ENCODE assay signal across 19 cellular contexts in the genomic region with DNA sequence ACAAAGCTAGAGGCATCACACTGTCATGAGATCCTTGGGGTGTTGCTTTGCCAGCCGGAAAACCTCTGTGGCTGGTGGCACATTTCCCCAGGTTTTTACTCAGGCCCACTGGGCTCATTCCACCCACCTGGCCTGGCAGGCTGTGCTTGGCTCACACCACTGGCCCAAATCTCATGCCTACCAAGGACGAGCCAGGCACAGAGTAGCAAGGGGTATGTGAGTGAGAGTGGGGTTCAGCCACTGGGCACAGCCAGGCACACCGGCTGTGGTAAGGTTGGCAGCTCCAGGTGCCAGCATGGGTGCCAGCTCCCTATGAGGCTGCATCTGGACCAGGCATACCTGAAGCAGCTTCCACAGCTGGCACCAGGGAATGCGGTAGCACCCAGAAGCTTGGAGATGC. TPM values are rescaled to one million over a fixed set of nuclear protein-coding genes. Genes with fewer than 3 reads are reported as not detected.
DNase-seq lines count a peak whose midpoint lies in the region; ATAC-seq, FAIRE-seq and TF ChIP-seq lines count a peak whose summit lies in the region.
"Had no signal": no experiment of that assay in that cellular context is flagged by ENCODE, and none has a peak within 500 bp of the region (broad histone marks: within the 10 kb centered on the region; RNA-seq: fewer than 3 reads in every experiment).

No MANE protein-coding gene starts in this region.

- no peak overlapping the region for H3K9ac ChIP-seq in HepG2 (ENCODE audit: insufficient read depth, low read depth, low read length)
- H3K9ac ChIP-seq: BLaER1 had no signal

- no peaks in the 10 kb centered on the region for H3K27me3 Mint-ChIP-seq in Caco-2 (ENCODE audit: insufficient read depth, unreplicated experiment)

- CTCF ChIA-PET in HepG2 (lab: Yijun Ruan, JAX; ENCODE audit: low intra/inter-chr PET ratio, low total read pairs) = no interaction called here
- CTCF ChIA-PET in Caco-2 (lab: Charles Lee) = no interaction called here

- H3K4me1 ChIP-seq in heart left ventricle (no peaks in the 10 kb centered on the region), HepG2 (ENCODE audit: insufficient read depth, low read length) (peaks cover 59% of the 10 kb centered on the region), Caco-2 (no peaks in the 10 kb centered on the region)
- H3K4me1 ChIP-seq: BLaER1 had no signal

- ATAC-seq in Right ventricle myocardium inferior = no peak
- ATAC-seq in heart left ventricle = no peak
- no peak for ATAC-seq in HepG2
- ATAC-seq in sciatic nerve = peak; percentile 24
- no peak for ATAC-seq in HG02938 (IDR thresholded peaks at IDR 0.05; ENCODE audit: unreplicated experiment)
- no peak for ATAC-seq in HG02885 (IDR thresholded peaks at IDR 0.05; ENCODE audit: poor library complexity, unreplicated experiment)
- ATAC-seq: CD8-positive, alpha-beta T cell had no signal

- in situ Hi-C loops in HepG2 (cut with HindIII; ENCODE audit: extremely low pct_ligation_motif_present, low pct_unique_long_range_greater_than_20kb) = no loop called here

- no peak overlapping the region for H2AFZ ChIP-seq in HepG2 (ENCODE audit: low read length)

- no peaks in the 10 kb centered on the region for H3K36me3 Mint-ChIP-seq in Caco-2 (ENCODE audit: insufficient read depth, unreplicated experiment)
- H3K36me3 Mint-ChIP-seq: CD8-positive, alpha-beta T cell had no signal

- TF ChIP-seq CTCF in heart left ventricle (IDR thresholded peaks at IDR 0.05) (no peak), HepG2 (CRISPR knock-in tag; IDR thresholded peaks at IDR 0.05) (no peak), Caco-2 (IDR thresholded peaks at IDR 0.05; ENCODE audit: insufficient read depth in 1 of 2, low read depth in 1 of 2, low read length in 1 of 2, severe bottlenecking in 1 of 2, unreplicated experiment in 1 of 2) (no peak)

- intact Hi-C loops in Right ventricle myocardium inferior (cut with DNase I) (no loop called here), heart left ventricle (cut with DNase I) (loop anchor here in 1 of 10 donors (10.0 kb wide), 1 partner anchor 119 kb away; no protein-coding TSS in a partner anchor), HepG2 (cut with micrococcal nuclease; ENCODE audit: unreplicated experiment) (no loop called here), sciatic nerve (cut with DNase I) (no loop called here), Caco-2 (cut with micrococcal nuclease; ENCODE audit: unreplicated experiment) (no loop called here)

- H3K4me3 Mint-ChIP-seq in Caco-2 (ENCODE audit: unreplicated experiment) = no peak overlapping the region
- H3K4me3 Mint-ChIP-seq: CD8-positive, alpha-beta T cell; H9 had no signal

- H3K9me3 Mint-ChIP-seq in Caco-2 (ENCODE audit: unreplicated experiment) = peaks cover 13% of the 10 kb centered on the region
- H3K9me3 Mint-ChIP-seq: CD8-positive, alpha-beta T cell had no signal

- no peak overlapping the region for H3K4me2 ChIP-seq in HepG2 (ENCODE audit: low read depth, low read length)
- H3K4me2 ChIP-seq: BLaER1 had no signal

- WGBS in heart left ventricle, 4 donors = 50 to 93% (median 76%) methylated on average over 2 to 4 of the region's 4 CpGs
- WGBS in HepG2 (ENCODE audit: low lambda C conversion rate) = 63% methylated on average over 3 of the region's 4 CpGs

- no peaks in the 10 kb centered on the region for H4K20me1 ChIP-seq in HepG2 (ENCODE audit: insufficient read depth, low read length)
- H4K20me1 ChIP-seq: BLaER1 had no signal

- H3K27ac Mint-ChIP-seq in Caco-2 (ENCODE audit: unreplicated experiment) = no peak overlapping the region
- H3K27ac Mint-ChIP-seq: CD8-positive, alpha-beta T cell; H9 had no signal

- TF ChIP-seq POLR2A in heart left ventricle (IDR thresholded peaks at IDR 0.05) (no peak), HepG2 (IDR thresholded peaks at IDR 0.05; ENCODE audit: insufficient read depth in 1 of 2, low read depth in 2 of 2, low read length in 2 of 2) (no peak)

- BruUV-seq in HepG2 (replicated peaks; lab: Mats Ljungman, UMichigan) (no TSS peak), Caco-2 (replicated peaks; lab: Mats Ljungman, UMichigan) (no TSS peak)

- H3K36me3 ChIP-seq in heart left ventricle = no peaks in the 10 kb centered on the region
- no peaks in the 10 kb centered on the region for H3K36me3 ChIP-seq in HepG2 (replicated peaks in 1 of 2; ENCODE audit: control insufficient read depth in 1 of 2, insufficient read depth in 2 of 2, low read length in 2 of 2)
- no peaks in the 10 kb centered on the region for H3K36me3 ChIP-seq in Caco-2 (ENCODE audit: control insufficient read depth, insufficient read depth, low read length)
- H3K36me3 ChIP-seq: BLaER1 had no signal

- POLR2A ChIA-PET in HepG2 (lab: Yijun Ruan, JAX) = no interaction called here
- POLR2A ChIA-PET in Caco-2 (lab: Charles Lee) = no interaction called here

- no peak for FAIRE-seq in HepG2 (lab: Jason Lieb, UNC)
- FAIRE-seq: GM12891, GM19239, H1 had no signal

- TF ChIP-seq RAD21 in HepG2 (CRISPR knock-in tag; IDR thresholded peaks at IDR 0.05) = no peak

- no peaks in the 10 kb centered on the region for H3K79me2 ChIP-seq in HepG2 (ENCODE audit: insufficient read depth, low read length)

- H3K27ac ChIP-seq in heart left ventricle = no peak overlapping the region
- H3K27ac ChIP-seq in HepG2 (ENCODE audit: extremely low read length, insufficient read depth, low read length) = no peak overlapping the region
- H3K27ac ChIP-seq: 22Rv1, BLaER1 had no signal

- DNase-seq in Right ventricle myocardium inferior (ENCODE audit: missing footprints) (peak; percentile 53), heart left ventricle (no peak), HepG2 (ENCODE audit: low spot score) (no peak), sciatic nerve (ENCODE audit: low spot score) (no peak), Caco-2 (no peak), NCI-H2227 (lab: John Stamatoyannopoulos, UW; ENCODE audit: unreplicated experiment) (no peak)
- DNase-seq: CD8-positive, alpha-beta T cell; DMS 273 treated with DMSO at 0.1 percent for 48 hours; DND-41; EL; H9 had no signal

- no peaks in the 10 kb centered on the region for H3K4me1 Mint-ChIP-seq in Caco-2 (ENCODE audit: low read depth, unreplicated experiment)

- H3K9me3 ChIP-seq in heart left ventricle (no peaks in the 10 kb centered on the region), HepG2 (ENCODE audit: low read length) (no peaks in the 10 kb centered on the region), Caco-2 (peaks cover 13% of the 10 kb centered on the region)

- no peak for TF ChIP-seq EP300 in HepG2 (IDR thresholded peaks at IDR 0.05; ENCODE audit: low read depth in 2 of 2, low read length in 2 of 2)
- no peak for TF ChIP-seq EP300 in HepG2 (CRISPR knock-in tag; IDR thresholded peaks at IDR 0.05; ENCODE audit: borderline replicate concordance)

- H3K4me3 ChIP-seq in heart left ventricle (no peak overlapping the region), HepG2 (replicated peaks in 1 of 3; ENCODE audit: insufficient read depth in 1 of 3, low read depth in 2 of 3, low read length in 3 of 3) (no peak overlapping the region), Caco-2 (ENCODE audit: low read depth, low read length) (no peak overlapping the region)
- H3K4me3 ChIP-seq: BLaER1 had no signal

- H3K27me3 ChIP-seq in heart left ventricle (no peaks in the 10 kb centered on the region), HepG2 (ENCODE audit: control insufficient read depth in 1 of 2, insufficient read depth in 2 of 2, low read length in 2 of 2) (no peaks in the 10 kb centered on the region), Caco-2 (replicated peaks; ENCODE audit: control insufficient read depth, insufficient read depth, low read length) (no peaks in the 10 kb centered on the region)
- H3K27me3 ChIP-seq: BLaER1 had no signal

RNA-seq across cellular contexts. Expression of a gene that starts 21.4 kb away (rescaled TPM):
- total RNA-seq in Right ventricle myocardium inferior (1.4 TPM), heart left ventricle (1 to 10 TPM in 4 of 9 donors, under 1 TPM in 5; 0.49 to 8.3 (median 0.92) TPM), HepG2 (2016; rRNA removed; fragmentation: Illumina TruSeq; extraction: Trizol) (17.3 and 24.2 TPM in 2 replicates), sciatic nerve (17.1 TPM), Caco-2 (2022) (30.2 and 33.6 TPM in 2 replicates)
- polyA plus RNA-seq in heart left ventricle (under 1 TPM; 0.34 to 0.82 TPM), HepG2 (2011; rRNA removed) (22.2 and 23.2 TPM in 2 replicates)
- total RNA-seq in HepG2 (2016; cell fraction: cytosol; rRNA removed; fragmentation: Illumina TruSeq; extraction: Trizol; ENCODE audit: low read depth) = 5.6 and 6.9 TPM in 2 replicates
- total RNA-seq in HepG2 (2016; cell fraction: insoluble cytoplasmic fraction; rRNA removed; fragmentation: Illumina TruSeq; extraction: Trizol) = 17.3 and 24.0 TPM in 2 replicates
- total RNA-seq in HepG2 (2016; cell fraction: membrane; rRNA removed; fragmentation: Illumina TruSeq; extraction: Trizol) = 6.2 and 7.4 TPM in 2 replicates
- total RNA-seq in HepG2 (2016; cell fraction: nucleus; rRNA removed; fragmentation: Illumina TruSeq; extraction: Trizol) = 20.3 and 22.1 TPM in 2 replicates
- polyA plus RNA-seq in HepG2 (2011; cell fraction: cytosol; rRNA removed) = 11.0 and 22.5 TPM in 2 replicates
- 6.9 and 11.7 TPM in 2 replicates for polyA plus RNA-seq in HepG2 (2011; cell fraction: nucleus; rRNA removed)
- 23.5 and 39.3 TPM in 2 replicates for polyA plus RNA-seq in HepG2 (2012)
- polyA plus RNA-seq in HepG2 (2016; cell fraction: cytosol; fragmentation: Illumina TruSeq; extraction: Trizol; ENCODE audit: low read depth) = 3.9 and 4.2 TPM in 2 replicates
- polyA plus RNA-seq in HepG2 (2016; cell fraction: insoluble cytoplasmic fraction; fragmentation: Illumina TruSeq; extraction: Trizol; ENCODE audit: low read depth) = 15.0 and 16.3 TPM in 2 replicates
- polyA plus RNA-seq in HepG2 (2016; cell fraction: membrane; fragmentation: Illumina TruSeq; extraction: Trizol; ENCODE audit: low read depth) = 4.1 and 5.3 TPM in 2 replicates
- 32.3 and 34.0 TPM in 2 replicates for polyA plus RNA-seq in HepG2 (2016; cell fraction: nucleus; fragmentation: Illumina TruSeq; extraction: Trizol; ENCODE audit: insufficient read depth, low read depth)
- 3.2 TPM in 1 of 2 replicates, not detected in the other for polyA minus RNA-seq in HepG2 (2011; rRNA and poly(A)+ RNA removed; ENCODE audit: low replicate concordance)
- 6.7 and 7.2 TPM in 2 replicates for polyA minus RNA-seq in HepG2 (2011; cell fraction: cytosol; rRNA and poly(A)+ RNA removed)
- polyA minus RNA-seq in HepG2 (2011; cell fraction: nucleus; rRNA and poly(A)+ RNA removed) = 6.3 and 13.8 TPM in 2 replicates
- total RNA-seq: CD8-positive, alpha-beta T cell; G401 had no signal

RNA-seq across cellular contexts. Expression of a gene that starts 35.9 kb away (rescaled TPM):
- total RNA-seq in Right ventricle myocardium inferior (10.8 TPM), heart left ventricle (10 to 100 TPM in 3 of 9 donors, 1 to 10 TPM in 6; 6.2 to 16.7 (median 9.1) TPM), HepG2 (2016; rRNA removed; fragmentation: Illumina TruSeq; extraction: Trizol) (3.5 and 4.3 TPM in 2 replicates), sciatic nerve (65.2 TPM), Caco-2 (2022) (12.7 and 13.5 TPM in 2 replicates)
- polyA plus RNA-seq in heart left ventricle (1 to 10 TPM; 1.4 to 4.1 TPM), HepG2 (2011; rRNA removed) (4.4 and 4.5 TPM in 2 replicates)
- total RNA-seq in HepG2 (2016; cell fraction: cytosol; rRNA removed; fragmentation: Illumina TruSeq; extraction: Trizol; ENCODE audit: low read depth) = 0.61 and 0.62 TPM in 2 replicates
- total RNA-seq in HepG2 (2016; cell fraction: insoluble cytoplasmic fraction; rRNA removed; fragmentation: Illumina TruSeq; extraction: Trizol) = 2.5 and 4.6 TPM in 2 replicates
- total RNA-seq in HepG2 (2016; cell fraction: membrane; rRNA removed; fragmentation: Illumina TruSeq; extraction: Trizol) = 1.3 and 1.4 TPM in 2 replicates
- 7.7 and 8.2 TPM in 2 replicates for total RNA-seq in HepG2 (2016; cell fraction: nucleus; rRNA removed; fragmentation: Illumina TruSeq; extraction: Trizol)
- 1.2 and 2.6 TPM in 2 replicates for polyA plus RNA-seq in HepG2 (2011; cell fraction: cytosol; rRNA removed)
- polyA plus RNA-seq in HepG2 (2011; cell fraction: nucleus; rRNA removed) = 3.6 and 6.6 TPM in 2 replicates
- polyA plus RNA-seq in HepG2 (2012) = 3.1 and 8.3 TPM in 2 replicates
- 0.43 and 0.48 TPM in 2 replicates for polyA plus RNA-seq in HepG2 (2016; cell fraction: cytosol; fragmentation: Illumina TruSeq; extraction: Trizol; ENCODE audit: low read depth)
- 1.3 and 1.6 TPM in 2 replicates for polyA plus RNA-seq in HepG2 (2016; cell fraction: insoluble cytoplasmic fraction; fragmentation: Illumina TruSeq; extraction: Trizol; ENCODE audit: low read depth)
- polyA plus RNA-seq in HepG2 (2016; cell fraction: membrane; fragmentation: Illumina TruSeq; extraction: Trizol; ENCODE audit: low read depth) = 0.32 and 0.36 TPM in 2 replicates
- polyA plus RNA-seq in HepG2 (2016; cell fraction: nucleus; fragmentation: Illumina TruSeq; extraction: Trizol; ENCODE audit: insufficient read depth, low read depth) = 6.7 TPM in 2 replicates
- 3.0 TPM in 1 of 2 replicates, not detected in the other for polyA minus RNA-seq in HepG2 (2011; rRNA and poly(A)+ RNA removed; ENCODE audit: low replicate concordance)
- polyA minus RNA-seq in HepG2 (2011; cell fraction: cytosol; rRNA and poly(A)+ RNA removed) = 4.0 and 6.4 TPM in 2 replicates
- 13.1 and 20.3 TPM in 2 replicates for polyA minus RNA-seq in HepG2 (2011; cell fraction: nucleus; rRNA and poly(A)+ RNA removed)
- total RNA-seq: CD8-positive, alpha-beta T cell had no signal
